In the genomic region with DNA sequence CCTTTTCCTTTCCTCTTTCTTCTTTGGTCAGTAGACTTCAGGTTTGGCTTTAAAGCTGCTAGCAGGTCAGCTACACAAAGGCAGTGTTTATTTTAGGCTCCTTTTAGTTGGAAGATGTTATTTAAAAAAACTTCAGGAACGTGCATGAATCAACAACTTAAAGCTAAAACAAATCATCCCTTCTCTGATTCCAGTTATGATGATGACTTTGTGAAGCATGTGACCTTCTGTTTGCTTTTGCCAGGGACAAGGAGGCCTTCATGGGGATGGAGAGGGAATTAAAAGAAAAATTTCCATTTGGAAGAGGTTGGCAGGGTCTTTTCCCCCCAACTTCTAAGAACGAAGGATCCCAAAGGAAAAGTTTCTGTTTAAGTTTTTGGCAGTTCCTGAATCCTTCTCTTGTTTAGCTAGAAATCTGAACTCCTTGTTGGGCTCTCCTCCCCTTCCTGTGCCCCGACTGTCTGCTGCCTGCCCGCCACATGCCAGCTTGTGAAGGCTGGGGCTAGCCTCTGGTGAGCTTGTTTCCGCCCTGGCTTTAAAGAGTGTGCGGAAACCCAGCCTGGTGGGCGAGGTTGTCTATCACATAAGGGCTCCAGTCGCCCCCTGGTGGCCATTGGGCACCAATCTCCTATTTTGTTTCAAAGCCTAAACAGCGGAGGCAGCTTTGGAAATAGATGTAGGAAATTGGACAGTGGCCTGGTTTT, we compare ENCODE assay signal across 8 cellular contexts. TPM values are rescaled to one million over a fixed set of nuclear protein-coding genes. Genes with fewer than 3 reads are reported as not detected.
DNase-seq lines count a peak whose midpoint lies in the region; ATAC-seq and TF ChIP-seq lines count a peak whose summit lies in the region.

No MANE protein-coding gene starts in this region.

- H3K9ac ChIP-seq in HUES48 (ENCODE audit: low read depth, low read length), result no peak overlapping the region

- H4K20me1 ChIP-seq in OCI-LY7 (ENCODE audit: insufficient read depth, low read length), result no peaks in the 10 kb centered on the region

- H3K9me3 Mint-ChIP-seq in naive thymus-derived CD4-positive, alpha-beta T cell, result no peaks in the 10 kb centered on the region
- H3K9me3 Mint-ChIP-seq in stimulated activated memory B cell treated with anti-CD40 and anti-IgM and Interleukin-4, amounts not matched to agents 10 μg/mL and 1 μg/mL and 100 μg/mL, for 72 hours, result no peaks in the 10 kb centered on the region

- H2AFZ ChIP-seq in OCI-LY7 (ENCODE audit: low read length), result no peak overlapping the region

- H3K27me3 Mint-ChIP-seq in naive thymus-derived CD4-positive, alpha-beta T cell, result no peaks in the 10 kb centered on the region
- no peaks in the 10 kb centered on the region for H3K27me3 Mint-ChIP-seq in stimulated activated memory B cell treated with anti-CD40 and anti-IgM and Interleukin-4, amounts not matched to agents 10 μg/mL and 1 μg/mL and 100 μg/mL, for 72 hours

- peak; percentile 99 for ATAC-seq in naive thymus-derived CD4-positive, alpha-beta T cell
- peak; percentile 95 for ATAC-seq in stimulated activated memory B cell treated with anti-CD40 and anti-IgM and Interleukin-4, amounts not matched to agents 10 μg/mL and 1 μg/mL and 100 μg/mL, for 72 hours
- ATAC-seq in GM19455 (IDR thresholded peaks at IDR 0.05; ENCODE audit: unreplicated experiment), result no peak

- H3K4me1 Mint-ChIP-seq in naive thymus-derived CD4-positive, alpha-beta T cell, result peaks cover 53 to 88% (median 77%) of the 10 kb centered on the region in 7 donors
- peaks cover 20% of the 10 kb centered on the region for H3K4me1 Mint-ChIP-seq in stimulated activated memory B cell treated with anti-CD40 and anti-IgM and Interleukin-4, amounts not matched to agents 10 μg/mL and 1 μg/mL and 100 μg/mL, for 72 hours

- no peaks in the 10 kb centered on the region for H3K79me2 ChIP-seq in OCI-LY7 (ENCODE audit: insufficient read depth, low read depth, low read length)

- POLR2A ChIA-PET in OCI-LY7 (lab: Charles Lee), result interaction anchor here (0.8 to 1.2 kb wide), 2 partner anchors 41 to 135 kb away, joined by 3 read pairs; no protein-coding TSS in a partner anchor
- POLR2A ChIA-PET in naive thymus-derived CD4-positive, alpha-beta T cell (lab: Charles Lee), result interaction anchor here (0.6 to 5.2 kb wide), 19 partner anchors 9 to 390 kb away, joined by 3 to 92 read pairs (median 4); a partner anchor contains a TSS

- peak overlapping the region; percentile 60 to 85 (median 72) for H3K4me3 Mint-ChIP-seq in naive thymus-derived CD4-positive, alpha-beta T cell
- no peak overlapping the region for H3K4me3 Mint-ChIP-seq in stimulated activated memory B cell treated with anti-CD40 and anti-IgM and Interleukin-4, amounts not matched to agents 10 μg/mL and 1 μg/mL and 100 μg/mL, for 72 hours

- H3K27me3 ChIP-seq in HUES48 (ENCODE audit: control insufficient read depth, insufficient read depth, low read length), result no peaks in the 10 kb centered on the region
- no peaks in the 10 kb centered on the region for H3K27me3 ChIP-seq in naive thymus-derived CD4-positive, alpha-beta T cell (ENCODE audit: control insufficient read depth in 2 of 2, insufficient read depth in 2 of 2, low read length in 2 of 2)

- peaks cover 21 to 62% (median 49%) of the 10 kb centered on the region in 5 donors for H3K36me3 Mint-ChIP-seq in naive thymus-derived CD4-positive, alpha-beta T cell
- H3K36me3 Mint-ChIP-seq in stimulated activated memory B cell treated with anti-CD40 and anti-IgM and Interleukin-4, amounts not matched to agents 10 μg/mL and 1 μg/mL and 100 μg/mL, for 72 hours, result peaks cover 53% of the 10 kb centered on the region

- H3K27ac Mint-ChIP-seq in naive thymus-derived CD4-positive, alpha-beta T cell, result peak overlapping the region; percentile 87 to 97 (median 95)
- no peak overlapping the region for H3K27ac Mint-ChIP-seq in stimulated activated memory B cell treated with anti-CD40 and anti-IgM and Interleukin-4, amounts not matched to agents 10 μg/mL and 1 μg/mL and 100 μg/mL, for 72 hours

- no peak overlapping the region for H3K4me2 ChIP-seq in OCI-LY7 (ENCODE audit: low read length)

- H3K27ac ChIP-seq in HUES48 (ENCODE audit: low read depth, low read length) (peak overlapping the region; percentile 21), OCI-LY7 (ENCODE audit: low read depth, low read length, poor library complexity, severe bottlenecking) (no peak overlapping the region), epithelial cell of prostate (peak overlapping the region; percentile 5)
- H3K27ac ChIP-seq in naive thymus-derived CD4-positive, alpha-beta T cell (ENCODE audit: low read depth, low read length), result peak overlapping the region; percentile 68

- peaks cover 78% of the 10 kb centered on the region for H3K36me3 ChIP-seq in HUES48 (ENCODE audit: control insufficient read depth, insufficient read depth, low read length)
- peaks cover 25% of the 10 kb centered on the region; the same call in 1 of the 2 replicates for H3K36me3 ChIP-seq in OCI-LY7 (ENCODE audit: insufficient read depth, low read length)
- peaks cover 10 to 53% (median 15%) of the 10 kb centered on the region in 3 experiments for H3K36me3 ChIP-seq in naive thymus-derived CD4-positive, alpha-beta T cell (ENCODE audit: control insufficient read depth in 2 of 3, insufficient read depth in 3 of 3, low read length in 3 of 3)

- H3K4me3 ChIP-seq in HUES48 (ENCODE audit: low read depth, low read length), result no peak overlapping the region
- H3K4me3 ChIP-seq in OCI-LY7 (ENCODE audit: low read depth, low read length, poor library complexity, severe bottlenecking), result no peak overlapping the region
- H3K4me3 ChIP-seq in naive thymus-derived CD4-positive, alpha-beta T cell (ENCODE audit: low read length), result peak overlapping the region; percentile 23

- no peaks in the 10 kb centered on the region for H3K9me3 ChIP-seq in HUES48 (ENCODE audit: control insufficient read depth, insufficient read depth, low read length)
- H3K9me3 ChIP-seq in OCI-LY7 (ENCODE audit: low read length), result no peaks in the 10 kb centered on the region
- H3K9me3 ChIP-seq in naive thymus-derived CD4-positive, alpha-beta T cell (ENCODE audit: control insufficient read depth in 2 of 3, low read length in 3 of 3), result no peaks in the 10 kb centered on the region

- CTCF ChIA-PET in OCI-LY7 (lab: Charles Lee; ENCODE audit: unreplicated experiment), result interaction anchor here (1.7 kb wide), 1 partner anchor 9 kb away, joined by 5 read pairs; no protein-coding TSS in a partner anchor
- CTCF ChIA-PET in naive thymus-derived CD4-positive, alpha-beta T cell (lab: Charles Lee), result interaction anchor here (0.5 to 6.6 kb wide), 32 partner anchors 9 to 367 kb away, joined by 3 to 89 read pairs (median 4); a partner anchor contains a TSS

- no peaks in the 10 kb centered on the region for H3K9me2 ChIP-seq in OCI-LY7 (ENCODE audit: insufficient read depth, low read length)

- DNase-seq in EL, result peak; percentile 82
- peak; percentile 89 for DNase-seq in OCI-LY7 (ENCODE audit: low spot score)
- DNase-seq in activated T-cell treated with anti-CD3 and anti-CD28 coated beads for 4 hours, result peak; percentile 91
- DNase-seq in epithelial cell of prostate (ENCODE audit: low read depth, low spot score), result no peak
- peak; percentile 74 to 91 (median 87) for DNase-seq in naive thymus-derived CD4-positive, alpha-beta T cell

- intact Hi-C loops in OCI-LY7 (cut with micrococcal nuclease; ENCODE audit: unreplicated experiment), result loop anchor here (1.0 kb wide), 3 partner anchors 8 to 148 kb away; no protein-coding TSS in a partner anchor
- intact Hi-C loops in naive thymus-derived CD4-positive, alpha-beta T cell (cut with micrococcal nuclease), result loop anchor here (1.0 kb wide), 4 partner anchors 9 to 135 kb away; a partner anchor contains a TSS

- BruUV-seq in OCI-LY7 (replicated peaks; lab: Mats Ljungman, UMichigan), result no TSS peak

- TF ChIP-seq CTCF in OCI-LY7 (conservative IDR thresholded peaks at IDR 0.05; ENCODE audit: low read length), result peak; percentile 95

- H3K4me1 ChIP-seq in HUES48 (ENCODE audit: control insufficient read depth, insufficient read depth, low read length) (peaks cover 4% of the 10 kb centered on the region; the same call in 1 of the 2 replicates), OCI-LY7 (ENCODE audit: insufficient read depth, low read length, poor library complexity, severe bottlenecking) (peaks cover 9% of the 10 kb centered on the region)
- H3K4me1 ChIP-seq in naive thymus-derived CD4-positive, alpha-beta T cell (ENCODE audit: control insufficient read depth in 2 of 2, insufficient read depth in 2 of 2, low read length in 2 of 2), result peaks cover 73% of the 10 kb centered on the region in 2 donors

RNA-seq across cellular contexts. Expression of a gene that starts 9.5 kb away (rescaled TPM):
- 20.3 and 28.8 TPM in 2 replicates for total RNA-seq in OCI-LY7 (2014; rRNA removed; shearing (Covaris generic))
- 10.2 and 11.5 TPM in 2 replicates for total RNA-seq in OCI-LY7 (2022)
- total RNA-seq in naive thymus-derived CD4-positive, alpha-beta T cell, result 100 to 1,000 TPM; 105 to 130 (median 117) TPM
- 10 to 100 TPM; 49.2 to 89.4 TPM for polyA plus RNA-seq in naive thymus-derived CD4-positive, alpha-beta T cell

RNA-seq across cellular contexts. Expression of a gene that starts 13.9 kb away (rescaled TPM):
- total RNA-seq in OCI-LY7 (2014; rRNA removed; shearing (Covaris generic)), result not detected in 2 replicates
- total RNA-seq in OCI-LY7 (2022), result not detected in 2 replicates
- total RNA-seq in naive thymus-derived CD4-positive, alpha-beta T cell, result under 1 TPM in 1 of 5 experiments, not detected in 4; 0.59 TPM
- not detected for polyA plus RNA-seq in naive thymus-derived CD4-positive, alpha-beta T cell
